In the genomic region with DNA sequence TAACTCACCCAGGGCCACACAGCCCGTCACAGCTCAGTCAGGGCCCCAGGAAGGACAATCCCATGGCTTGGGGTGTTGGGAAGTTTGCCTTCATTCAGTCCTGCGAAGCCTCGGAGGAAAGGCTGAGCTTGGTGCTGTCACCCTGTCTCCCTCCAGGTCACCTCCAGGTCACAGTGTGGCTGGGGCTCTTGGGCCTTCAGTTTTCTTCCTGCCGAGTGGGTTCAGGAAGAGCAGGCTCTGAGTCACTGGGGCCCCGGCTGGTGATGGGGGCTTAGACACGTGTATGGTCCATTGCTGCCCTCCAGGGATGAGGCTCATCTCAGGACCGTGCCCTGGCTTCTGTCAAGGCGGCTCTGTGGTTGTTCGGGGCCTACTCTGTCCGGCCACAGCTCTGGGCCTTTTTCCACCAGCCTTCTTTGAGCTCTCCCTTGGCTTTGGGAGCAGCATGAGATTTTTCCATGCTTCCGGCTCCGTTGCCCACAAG, we compare ENCODE assay signal across 20 cellular contexts.
"Had no signal": no experiment of that assay in that cellular context is flagged by ENCODE, and none has a peak within 500 bp of the region (broad histone marks: within the 10 kb centered on the region; RNA-seq: fewer than 3 reads in every experiment).

No MANE protein-coding gene starts in this region.

- H3K4me1 Mint-ChIP-seq: activated CD4-positive, alpha-beta memory T cell treated with anti-CD3 and anti-CD28 coated beads, Interleukin-2, amount 10 ng/mL, durations not matched to agents 7 days and 5 days; activated naive CD8-positive, alpha-beta T cell treated with anti-CD3 and anti-CD28 coated beads, Interleukin-2, amount 50 U/mL, for 24 hours; central memory CD8-positive, alpha-beta T cell; natural killer cell; stimulated activated naive B cell treated with anti-CD40 and anti-IgM and Interleukin-4, amounts not matched to agents 10 μg/mL and 1 μg/mL and 100 μg/mL, for 72 hours had no signal

- H3K4me3 ChIP-seq: gastrocnemius medialis, heart right ventricle, sigmoid colon, thoracic aorta, upper lobe of left lung had no signal

- H3K4me1 ChIP-seq: parathyroid adenoma had no signal

- H2AFZ ChIP-seq: parathyroid adenoma had no signal

- DNase-seq: activated CD4-positive, alpha-beta memory T cell treated with anti-CD3 and anti-CD28 coated beads, Interleukin-2, amount 10 ng/mL, durations not matched to agents 7 days and 5 days; activated CD4-positive, alpha-beta T cell treated with anti-CD3 and anti-CD28 coated beads for 48 hours; activated CD4-positive, CD25-positive, alpha-beta regulatory T cell; activated naive CD4-positive, alpha-beta T cell treated with anti-CD3 and anti-CD28 coated beads for 36 hours; activated naive CD8-positive, alpha-beta T cell treated with anti-CD3 and anti-CD28 coated beads, Interleukin-2, amount 50 U/mL, for 24 hours; activated T-cell treated with anti-CD3 and anti-CD28 coated beads, Interleukin-2, amount 50 U/mL, for 1 hour; anterior cingulate cortex; cortex of kidney; effector CD4-positive, alpha-beta T cell; gastrocnemius medialis; heart right ventricle; natural killer cell; sigmoid colon; stimulated activated naive B cell treated with anti-CD40 and anti-IgM and Interleukin-4, amounts not matched to agents 10 μg/mL and 1 μg/mL and 100 μg/mL, for 72 hours; T-helper 9 cell; upper lobe of left lung had no signal

- H3K27ac Mint-ChIP-seq: activated CD4-positive, alpha-beta memory T cell treated with anti-CD3 and anti-CD28 coated beads, Interleukin-2, amount 10 ng/mL, durations not matched to agents 7 days and 5 days; activated naive CD4-positive, alpha-beta T cell treated with anti-CD3 and anti-CD28 coated beads for 36 hours; activated naive CD8-positive, alpha-beta T cell treated with anti-CD3 and anti-CD28 coated beads, Interleukin-2, amount 50 U/mL, for 24 hours; activated T-helper 2 cell treated with anti-CD3 and anti-CD28 coated beads, Interferon-gamma antibody, Interleukin-2, Interleukin-4, amounts not matched to agents 10 μg/mL and 5 μg/mL and 100 μg/mL, durations not matched to agents 14 hours and 24 hours and 36 hours; natural killer cell; stimulated activated naive B cell treated with anti-CD40 and anti-IgM and Interleukin-4, amounts not matched to agents 10 μg/mL and 1 μg/mL and 100 μg/mL, for 72 hours had no signal

- H3K79me2 ChIP-seq: parathyroid adenoma had no signal

- H3K9ac ChIP-seq: parathyroid adenoma had no signal

- ATAC-seq: activated naive CD8-positive, alpha-beta T cell treated with anti-CD3 and anti-CD28 coated beads, Interleukin-2, amount 50 U/mL, for 24 hours; gastrocnemius medialis; natural killer cell; stimulated activated naive B cell treated with anti-CD40 and anti-IgM and Interleukin-4, amounts not matched to agents 10 μg/mL and 1 μg/mL and 100 μg/mL, for 72 hours had no signal

- H3K4me3 Mint-ChIP-seq: activated CD4-positive, alpha-beta memory T cell treated with anti-CD3 and anti-CD28 coated beads, Interleukin-2, amount 10 ng/mL, durations not matched to agents 7 days and 5 days; activated naive CD4-positive, alpha-beta T cell treated with anti-CD3 and anti-CD28 coated beads for 36 hours; activated naive CD8-positive, alpha-beta T cell treated with anti-CD3 and anti-CD28 coated beads, Interleukin-2, amount 50 U/mL, for 24 hours; central memory CD8-positive, alpha-beta T cell; natural killer cell; stimulated activated naive B cell treated with anti-CD40 and anti-IgM and Interleukin-4, amounts not matched to agents 10 μg/mL and 1 μg/mL and 100 μg/mL, for 72 hours had no signal

- H3K9me3 Mint-ChIP-seq: activated CD4-positive, alpha-beta memory T cell treated with anti-CD3 and anti-CD28 coated beads, Interleukin-2, amount 10 ng/mL, durations not matched to agents 7 days and 5 days; activated naive CD4-positive, alpha-beta T cell treated with anti-CD3 and anti-CD28 coated beads for 36 hours; activated naive CD8-positive, alpha-beta T cell treated with anti-CD3 and anti-CD28 coated beads, Interleukin-2, amount 50 U/mL, for 24 hours; activated T-helper 2 cell treated with anti-CD3 and anti-CD28 coated beads, Interferon-gamma antibody, Interleukin-2, Interleukin-4, amounts not matched to agents 10 μg/mL and 5 μg/mL and 100 μg/mL, durations not matched to agents 14 hours and 24 hours and 36 hours; central memory CD8-positive, alpha-beta T cell; natural killer cell had no signal

- H3K27ac ChIP-seq: gastrocnemius medialis, heart right ventricle, parathyroid adenoma, sigmoid colon, thoracic aorta, upper lobe of left lung had no signal

- H3K27me3 ChIP-seq: gastrocnemius medialis, upper lobe of left lung had no signal

- H3K36me3 ChIP-seq: gastrocnemius medialis, heart right ventricle, sigmoid colon, thoracic aorta, upper lobe of left lung had no signal

- H3K36me3 Mint-ChIP-seq: natural killer cell; stimulated activated naive B cell treated with anti-CD40 and anti-IgM and Interleukin-4, amounts not matched to agents 10 μg/mL and 1 μg/mL and 100 μg/mL, for 72 hours had no signal

- H3K9me3 ChIP-seq: gastrocnemius medialis, thoracic aorta, upper lobe of left lung had no signal
